Comparison of ENCODE assay signal across 27 cellular contexts in the genomic region with DNA sequence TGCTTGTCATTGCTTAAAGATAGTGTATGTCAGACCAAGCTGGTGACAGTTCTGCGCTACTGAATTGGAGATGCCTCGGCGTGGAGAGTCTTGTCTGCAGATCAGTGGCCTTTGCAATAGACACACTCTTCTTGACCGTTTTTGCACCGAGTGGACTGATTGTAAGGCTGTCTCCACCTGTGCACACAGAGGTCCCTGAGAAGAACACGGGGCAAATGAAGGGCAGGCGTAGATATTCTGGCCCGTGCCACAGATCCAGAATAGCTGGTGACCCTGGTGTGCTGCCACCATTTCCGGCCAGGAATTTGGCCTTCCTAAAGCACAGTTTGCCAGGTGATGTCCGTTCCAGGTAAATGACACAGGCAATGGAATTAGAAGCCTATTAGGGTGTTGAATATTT.
DNase-seq lines count a peak whose midpoint lies in the region; ATAC-seq, FAIRE-seq and TF ChIP-seq lines count a peak whose summit lies in the region.
"Had no signal": no experiment of that assay in that cellular context is flagged by ENCODE, and none has a peak within 500 bp of the region (broad histone marks: within the 10 kb centered on the region; RNA-seq: fewer than 3 reads in every experiment).

No MANE protein-coding gene starts in this region.

- peak overlapping the region in 3 of 5 experiments; percentile 12 to 25 (median 23) for H3K4me3 Mint-ChIP-seq in brain
- peak overlapping the region in 1 of 3 experiments; percentile 35 for H3K4me3 Mint-ChIP-seq in nephron
- no peak overlapping the region for H3K4me3 Mint-ChIP-seq in stimulated activated memory B cell treated with anti-CD40 and anti-IgM and Interleukin-4, amounts not matched to agents 10 μg/mL and 1 μg/mL and 100 μg/mL, for 72 hours
- H3K4me3 Mint-ChIP-seq in T-helper 2 cell treated with Interferon-gamma antibody and Interleukin-4, amounts not matched to agents 5 μg/mL and 100 μg/mL, for 36 hours, result no peak overlapping the region
- H3K4me3 Mint-ChIP-seq: activated CD4-positive, alpha-beta T cell treated with anti-CD3 and anti-CD28 coated beads, Interleukin-2, amount 10 ng/mL, durations not matched to agents 24 days and 14 days; activated naive CD8-positive, alpha-beta T cell treated with anti-CD3 and anti-CD28 coated beads, Interleukin-2, amount 10 ng/mL, durations not matched to agents 7 days and 5 days; H9 had no signal

- H3K36me3 Mint-ChIP-seq in brain (no peaks in the 10 kb centered on the region), nephron (ENCODE audit: low read depth) (no peaks in the 10 kb centered on the region)
- no peaks in the 10 kb centered on the region for H3K36me3 Mint-ChIP-seq in stimulated activated memory B cell treated with anti-CD40 and anti-IgM and Interleukin-4, amounts not matched to agents 10 μg/mL and 1 μg/mL and 100 μg/mL, for 72 hours
- no peaks in the 10 kb centered on the region for H3K36me3 Mint-ChIP-seq in T-helper 2 cell treated with Interferon-gamma antibody and Interleukin-4, amounts not matched to agents 5 μg/mL and 100 μg/mL, for 36 hours (ENCODE audit: low read depth)
- H3K36me3 Mint-ChIP-seq: activated naive CD8-positive, alpha-beta T cell treated with anti-CD3 and anti-CD28 coated beads, Interleukin-2, amount 10 ng/mL, durations not matched to agents 7 days and 5 days had no signal

- FAIRE-seq in HepG2 (lab: Jason Lieb, UNC), result no peak
- FAIRE-seq: keratinocyte had no signal

- H3K9me3 ChIP-seq in liver (ENCODE audit: control insufficient read depth in 4 of 4, low read length in 3 of 4), result no peaks in the 10 kb centered on the region
- H3K9me3 ChIP-seq in HepG2 (ENCODE audit: low read length), result no peaks in the 10 kb centered on the region
- H3K9me3 ChIP-seq: BLaER1, neutrophil, upper lobe of left lung had no signal

- DNase-seq in HepG2 (ENCODE audit: low spot score) (no peak), ureter (ENCODE audit: low spot score) (no peak)
- no peak for DNase-seq in T-helper 2 cell treated with Interferon-gamma antibody and Interleukin-4, amounts not matched to agents 5 μg/mL and 100 μg/mL, for 36 hours (ENCODE audit: low spot score)
- DNase-seq: activated CD4-positive, alpha-beta T cell treated with anti-CD3 and anti-CD28 coated beads, Interleukin-2, amount 10 ng/mL, durations not matched to agents 24 days and 14 days; activated gamma-delta T cell; activated naive CD8-positive, alpha-beta T cell treated with anti-CD3 and anti-CD28 coated beads, Interleukin-2, amount 10 ng/mL, durations not matched to agents 7 days and 5 days; activated T-cell treated with anti-CD3 and anti-CD28 coated beads, Interleukin-2, amount 50 U/mL, for 1 hour; cerebellar nuclear complex; DMS53; H9; KG1; NCI-H1436; NCI-H2081 treated with DMSO at 0.1 percent for 48 hours; NCI-H446 treated with DMSO at 0.1 percent for 48 hours; stimulated activated CD4-positive, alpha-beta T cell treated with anti-CD3 and anti-CD28 coated beads, Interleukin-1b, Interleukin-23, amount 100 ng/mL, for 48 hours; T-helper 9 cell; upper lobe of left lung; WERI-Rb-1 had no signal

- peaks cover 93% of the 10 kb centered on the region for H3K79me2 ChIP-seq in HepG2 (ENCODE audit: insufficient read depth, low read length)

- H3K27ac ChIP-seq in liver (ENCODE audit: low read depth in 1 of 2, low read length in 2 of 2), result no peak overlapping the region
- no peak overlapping the region for H3K27ac ChIP-seq in HepG2 (ENCODE audit: extremely low read length, insufficient read depth, low read length)
- H3K27ac ChIP-seq: BLaER1, neutrophil, upper lobe of left lung, WERI-Rb-1 had no signal

- H3K9me3 Mint-ChIP-seq in brain, result no peaks in the 10 kb centered on the region
- H3K9me3 Mint-ChIP-seq in nephron, result no peaks in the 10 kb centered on the region
- no peaks in the 10 kb centered on the region for H3K9me3 Mint-ChIP-seq in stimulated activated memory B cell treated with anti-CD40 and anti-IgM and Interleukin-4, amounts not matched to agents 10 μg/mL and 1 μg/mL and 100 μg/mL, for 72 hours
- H3K9me3 Mint-ChIP-seq in T-helper 2 cell treated with Interferon-gamma antibody and Interleukin-4, amounts not matched to agents 5 μg/mL and 100 μg/mL, for 36 hours, result no peaks in the 10 kb centered on the region
- H3K9me3 Mint-ChIP-seq: activated CD4-positive, alpha-beta T cell treated with anti-CD3 and anti-CD28 coated beads, Interleukin-2, amount 10 ng/mL, durations not matched to agents 24 days and 14 days; activated naive CD8-positive, alpha-beta T cell treated with anti-CD3 and anti-CD28 coated beads, Interleukin-2, amount 10 ng/mL, durations not matched to agents 7 days and 5 days; H9 had no signal

- H3K27ac Mint-ChIP-seq in brain (peak overlapping the region; percentile 8 to 84 (median 61)), nephron (peak overlapping the region; percentile 71 to 89 (median 76))
- peak overlapping the region; percentile 57 for H3K27ac Mint-ChIP-seq in stimulated activated memory B cell treated with anti-CD40 and anti-IgM and Interleukin-4, amounts not matched to agents 10 μg/mL and 1 μg/mL and 100 μg/mL, for 72 hours
- no peak overlapping the region for H3K27ac Mint-ChIP-seq in T-helper 2 cell treated with Interferon-gamma antibody and Interleukin-4, amounts not matched to agents 5 μg/mL and 100 μg/mL, for 36 hours
- H3K27ac Mint-ChIP-seq: activated CD4-positive, alpha-beta T cell treated with anti-CD3 and anti-CD28 coated beads, Interleukin-2, amount 10 ng/mL, durations not matched to agents 24 days and 14 days; activated naive CD8-positive, alpha-beta T cell treated with anti-CD3 and anti-CD28 coated beads, Interleukin-2, amount 10 ng/mL, durations not matched to agents 7 days and 5 days had no signal

- TF ChIP-seq EP300 in HepG2 (IDR thresholded peaks at IDR 0.05; ENCODE audit: low read depth in 2 of 2, low read length in 2 of 2) (no peak), HepG2 (CRISPR knock-in tag; IDR thresholded peaks at IDR 0.05; ENCODE audit: borderline replicate concordance) (no peak)

- H3K36me3 ChIP-seq in liver (ENCODE audit: control insufficient read depth in 4 of 4, insufficient read depth in 3 of 4, low read depth in 1 of 4, low read length in 3 of 4) (no peaks in the 10 kb centered on the region), HepG2 (replicated peaks in 1 of 2; ENCODE audit: control insufficient read depth in 1 of 2, insufficient read depth in 2 of 2, low read length in 2 of 2) (peaks cover 0 to 1% of the 10 kb centered on the region in 2 experiments; a peak in 1 of 5 replicates)
- H3K36me3 ChIP-seq: BLaER1, neutrophil, upper lobe of left lung, WERI-Rb-1 had no signal

- peak in 1 of 2 donors; percentile 20 for TF ChIP-seq RAD21 in liver (IDR thresholded peaks at IDR 0.05)
- no peak for TF ChIP-seq RAD21 in HepG2 (CRISPR knock-in tag; IDR thresholded peaks at IDR 0.05)

- H4K20me1 ChIP-seq in HepG2 (ENCODE audit: insufficient read depth, low read length), result peaks cover 31% of the 10 kb centered on the region

- TF ChIP-seq POLR2A in HepG2 (IDR thresholded peaks at IDR 0.05; ENCODE audit: insufficient read depth in 1 of 2, low read depth in 2 of 2, low read length in 2 of 2), result no peak

- H3K27me3 ChIP-seq in liver (ENCODE audit: control insufficient read depth in 4 of 4, insufficient read depth in 4 of 4, low read length in 3 of 4) (no peaks in the 10 kb centered on the region), HepG2 (ENCODE audit: control insufficient read depth in 1 of 2, insufficient read depth in 2 of 2, low read length in 2 of 2) (no peaks in the 10 kb centered on the region)
- H3K27me3 ChIP-seq: BLaER1, upper lobe of left lung had no signal

- H3K4me1 Mint-ChIP-seq in brain (peaks cover 100% of the 10 kb centered on the region), nephron (peaks cover 82% of the 10 kb centered on the region)
- peaks cover 74% of the 10 kb centered on the region for H3K4me1 Mint-ChIP-seq in stimulated activated memory B cell treated with anti-CD40 and anti-IgM and Interleukin-4, amounts not matched to agents 10 μg/mL and 1 μg/mL and 100 μg/mL, for 72 hours
- H3K4me1 Mint-ChIP-seq in T-helper 2 cell treated with Interferon-gamma antibody and Interleukin-4, amounts not matched to agents 5 μg/mL and 100 μg/mL, for 36 hours (ENCODE audit: low read depth), result no peaks in the 10 kb centered on the region
- H3K4me1 Mint-ChIP-seq: activated CD4-positive, alpha-beta T cell treated with anti-CD3 and anti-CD28 coated beads, Interleukin-2, amount 10 ng/mL, durations not matched to agents 24 days and 14 days had no signal

- in situ Hi-C loops in HepG2 (cut with HindIII; ENCODE audit: extremely low pct_ligation_motif_present, low pct_unique_long_range_greater_than_20kb), result no loop called here

- H3K9ac ChIP-seq in liver (ENCODE audit: low read depth in 1 of 2, low read length in 2 of 2) (no peak overlapping the region), HepG2 (ENCODE audit: insufficient read depth, low read depth, low read length) (no peak overlapping the region)
- H3K9ac ChIP-seq: BLaER1 had no signal

- H3K4me1 ChIP-seq in liver (ENCODE audit: control insufficient read depth in 4 of 4, insufficient read depth in 4 of 4, low read length in 3 of 4), result peaks cover 0 to 2% (median 0%) of the 10 kb centered on the region in 4 donors
- peaks cover 16% of the 10 kb centered on the region for H3K4me1 ChIP-seq in HepG2 (ENCODE audit: insufficient read depth, low read length)

- H3K4me3 ChIP-seq in liver (ENCODE audit: low read depth in 1 of 3, low read length in 3 of 3) (no peak overlapping the region), HepG2 (replicated peaks in 1 of 3; ENCODE audit: insufficient read depth in 1 of 3, low read depth in 2 of 3, low read length in 3 of 3) (no peak overlapping the region)
- H3K4me3 ChIP-seq: BLaER1, smooth muscle cell, upper lobe of left lung had no signal

- no peak overlapping the region for H2AFZ ChIP-seq in HepG2 (ENCODE audit: low read length)

- no peak for ATAC-seq in HepG2
- no peak for ATAC-seq in stimulated activated memory B cell treated with anti-CD40 and anti-IgM and Interleukin-4, amounts not matched to agents 10 μg/mL and 1 μg/mL and 100 μg/mL, for 72 hours
- ATAC-seq in HG03135 (IDR thresholded peaks at IDR 0.05; ENCODE audit: unreplicated experiment), result no peak

- CTCF ChIA-PET in HepG2 (lab: Yijun Ruan, JAX; ENCODE audit: low intra/inter-chr PET ratio, low total read pairs), result no interaction called here

- no peak for TF ChIP-seq CTCF in liver (IDR thresholded peaks at IDR 0.05; ENCODE audit: low read depth, low read length, missing input control)
- no peak for TF ChIP-seq CTCF in HepG2 (CRISPR knock-in tag; IDR thresholded peaks at IDR 0.05)
- TF ChIP-seq CTCF in brain (conservative IDR thresholded peaks at IDR 0.05), result no peak
- TF ChIP-seq CTCF in nephron (IDR thresholded peaks at IDR 0.05; ENCODE audit: unreplicated experiment in 3 of 3), result no peak

- no TSS peak for BruUV-seq in HepG2 (replicated peaks; lab: Mats Ljungman, UMichigan)

- H3K27me3 Mint-ChIP-seq in brain (no peaks in the 10 kb centered on the region), nephron (ENCODE audit: low read depth) (no peaks in the 10 kb centered on the region)
- H3K27me3 Mint-ChIP-seq in stimulated activated memory B cell treated with anti-CD40 and anti-IgM and Interleukin-4, amounts not matched to agents 10 μg/mL and 1 μg/mL and 100 μg/mL, for 72 hours, result no peaks in the 10 kb centered on the region
- peaks cover 8% of the 10 kb centered on the region for H3K27me3 Mint-ChIP-seq in T-helper 2 cell treated with Interferon-gamma antibody and Interleukin-4, amounts not matched to agents 5 μg/mL and 100 μg/mL, for 36 hours (ENCODE audit: low read depth)

- no peak overlapping the region for H3K4me2 ChIP-seq in HepG2 (ENCODE audit: low read depth, low read length)
- H3K4me2 ChIP-seq: BLaER1, smooth muscle cell had no signal

- intact Hi-C loops in HepG2 (cut with micrococcal nuclease; ENCODE audit: unreplicated experiment), result no loop called here

- WGBS in liver, result 54% methylated on average over 10 of the region's 10 CpGs
- WGBS in HepG2 (ENCODE audit: low lambda C conversion rate), result 95% methylated on average over 9 of the region's 10 CpGs

- POLR2A ChIA-PET in HepG2 (lab: Yijun Ruan, JAX), result no interaction called here

Comparison
In these comparisons a context has a peak if more than half of its experiments do, and no peak if none do; other contexts are left out.
1. H3K4me3 Mint-ChIP-seq: peak in brain (3 of 5); none in stimulated activated memory B cell treated with anti-CD40 and anti-IgM and Interleukin-4, amounts not matched to agents 10 μg/mL and 1 μg/mL and 100 μg/mL, for 72 hours (single experiment) and T-helper 2 cell treated with Interferon-gamma antibody and Interleukin-4, amounts not matched to agents 5 μg/mL and 100 μg/mL, for 36 hours (single experiment).